In genomic region chr2:202142540-202142939, GRCh38 we compare ENCODE assay signal across 1 cellular context.
TF ChIP-seq lines count a peak whose summit lies in the region.

No MANE protein-coding gene starts in this region.

TF ChIP-seq in GM12878, 131 proteins besides CTCF, POLR2A, EP300 and RAD21 (continued from another document):
- peak; percentile 86 for TF ChIP-seq ZNF687 (IDR thresholded peaks at IDR 0.05)
- TF ChIP-seq TBL1XR1 (IDR thresholded peaks at IDR 0.05; ENCODE audit: low read depth, low read length) = no peak
- no peak for TF ChIP-seq E2F4 (IDR thresholded peaks at IDR 0.05; ENCODE audit: low read depth, low read length)
- TF ChIP-seq CHD1 (IDR thresholded peaks at IDR 0.05; ENCODE audit: low read depth, low read length) = no peak
